In the genomic region with DNA sequence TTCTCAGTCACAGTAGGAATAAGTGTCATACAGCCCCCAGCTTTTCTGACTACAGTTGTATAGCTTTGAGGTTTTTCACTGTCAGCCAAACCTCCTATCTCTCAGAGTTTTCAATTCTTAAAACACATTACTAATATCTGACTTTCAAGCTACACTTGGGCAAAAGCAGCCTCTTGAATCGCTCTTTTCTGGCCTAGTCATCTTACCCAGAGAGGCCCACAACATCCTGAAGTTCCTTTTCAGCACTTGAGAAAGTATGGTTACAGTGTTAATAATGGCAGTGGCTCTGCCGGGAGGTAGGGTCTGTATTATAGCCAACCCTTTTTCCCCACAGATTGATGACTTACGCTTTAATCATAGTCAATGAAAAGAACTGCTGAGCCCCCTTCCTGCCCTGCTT, we compare ENCODE assay signal across 19 cellular contexts.
DNase-seq lines count a peak whose midpoint lies in the region; ATAC-seq lines count a peak whose summit lies in the region.
"Had no signal": no experiment of that assay in that cellular context is flagged by ENCODE, and none has a peak within 500 bp of the region (broad histone marks: within the 10 kb centered on the region; RNA-seq: fewer than 3 reads in every experiment).

No MANE protein-coding gene starts in this region.

- no peaks in the 10 kb centered on the region for H3K27me3 Mint-ChIP-seq in activated T-helper 17 cell treated with anti-CD3 and anti-CD28 coated beads, Interleukin-2, amount 50 U/mL, for 72 hours
- no peaks in the 10 kb centered on the region for H3K27me3 Mint-ChIP-seq in effector memory CD8-positive, alpha-beta T cell
- H3K27me3 Mint-ChIP-seq: CD4-positive, CD25-positive, alpha-beta regulatory T cell had no signal

- DNase-seq in activated CD8-positive, alpha-beta memory T cell treated with anti-CD3 and anti-CD28 coated beads, Interleukin-2, amount 50 U/mL, for 24 hours (ENCODE audit: extremely low read depth): peak; percentile 6
- DNase-seq in activated CD8-positive, alpha-beta memory T cell treated with anti-CD3 and anti-CD28 coated beads for 24 hours: no peak
- DNase-seq in stimulated activated CD4-positive, alpha-beta T cell treated with anti-CD3 and anti-CD28 coated beads, TNF-alpha, amount 100 ng/mL, for 48 hours (ENCODE audit: low read depth in 3 of 3): peak in 2 of 3 donors; percentile 7 to 16
- DNase-seq in hippocampal formation (lab: John Stamatoyannopoulos, UW): no peak
- no peak for DNase-seq in activated effector memory CD4-positive, alpha-beta T cell treated with Interleukin-2 at 50 U/mL for 16 hours
- DNase-seq in effector memory CD8-positive, alpha-beta T cell: no peak
- DNase-seq: ACHN; CD4-positive, CD25-positive, alpha-beta regulatory T cell; DMS79; hypothalamus; Kasumi-1; midbrain; NCI-H1105; NCI-H748 treated with DMSO at 0.1 percent for 48 hours; PC-3; right cardiac atrium; T-helper 9 cell had no signal

- H3K27ac Mint-ChIP-seq in activated T-helper 17 cell treated with anti-CD3 and anti-CD28 coated beads, Interleukin-2, amount 50 U/mL, for 72 hours: peak overlapping the region; percentile 73
- no peak overlapping the region for H3K27ac Mint-ChIP-seq in effector memory CD8-positive, alpha-beta T cell

- H3K4me3 Mint-ChIP-seq in activated T-helper 17 cell treated with anti-CD3 and anti-CD28 coated beads, Interleukin-2, amount 50 U/mL, for 72 hours: peak overlapping the region; percentile 72
- no peak overlapping the region for H3K4me3 Mint-ChIP-seq in effector memory CD8-positive, alpha-beta T cell
- H3K4me3 Mint-ChIP-seq: CD4-positive, CD25-positive, alpha-beta regulatory T cell had no signal

- peaks cover 18% of the 10 kb centered on the region for H3K4me1 Mint-ChIP-seq in activated T-helper 17 cell treated with anti-CD3 and anti-CD28 coated beads, Interleukin-2, amount 50 U/mL, for 72 hours
- H3K4me1 Mint-ChIP-seq in effector memory CD8-positive, alpha-beta T cell (ENCODE audit: low read depth in 2 of 2): peaks cover 6 to 7% of the 10 kb centered on the region in 2 donors

- peaks cover 58% of the 10 kb centered on the region for H3K36me3 Mint-ChIP-seq in activated T-helper 17 cell treated with anti-CD3 and anti-CD28 coated beads, Interleukin-2, amount 50 U/mL, for 72 hours (ENCODE audit: low read depth)
- H3K36me3 Mint-ChIP-seq in effector memory CD8-positive, alpha-beta T cell (ENCODE audit: insufficient read depth): peaks cover 21% of the 10 kb centered on the region

- no peaks in the 10 kb centered on the region for H3K9me3 Mint-ChIP-seq in activated T-helper 17 cell treated with anti-CD3 and anti-CD28 coated beads, Interleukin-2, amount 50 U/mL, for 72 hours
- H3K9me3 Mint-ChIP-seq in effector memory CD8-positive, alpha-beta T cell: no peaks in the 10 kb centered on the region

- peak; percentile 41 for ATAC-seq in HG02884 (IDR thresholded peaks at IDR 0.05; ENCODE audit: unreplicated experiment)
- peak; percentile 96 for ATAC-seq in activated T-helper 17 cell treated with anti-CD3 and anti-CD28 coated beads, Interleukin-2, amount 50 U/mL, for 72 hours (replicated peaks)
- no peak for ATAC-seq in effector memory CD8-positive, alpha-beta T cell (replicated peaks)
- ATAC-seq: PC-3, right cardiac atrium had no signal

Comparison
In these comparisons a context has a peak if more than half of its experiments do, and no peak if none do; other contexts are left out.
1. DNase-seq: peak in activated CD8-positive, alpha-beta memory T cell treated with anti-CD3 and anti-CD28 coated beads, Interleukin-2, amount 50 U/mL, for 24 hours (single experiment) and stimulated activated CD4-positive, alpha-beta T cell treated with anti-CD3 and anti-CD28 coated beads, TNF-alpha, amount 100 ng/mL, for 48 hours (2 of 3); none in activated CD8-positive, alpha-beta memory T cell treated with anti-CD3 and anti-CD28 coated beads for 24 hours (single experiment), hippocampal formation (0 of 2), activated effector memory CD4-positive, alpha-beta T cell treated with Interleukin-2 at 50 U/mL for 16 hours (single experiment) and effector memory CD8-positive, alpha-beta T cell (0 of 3).